8 cellular contexts compared by ENCODE assay signal in the genomic region with DNA sequence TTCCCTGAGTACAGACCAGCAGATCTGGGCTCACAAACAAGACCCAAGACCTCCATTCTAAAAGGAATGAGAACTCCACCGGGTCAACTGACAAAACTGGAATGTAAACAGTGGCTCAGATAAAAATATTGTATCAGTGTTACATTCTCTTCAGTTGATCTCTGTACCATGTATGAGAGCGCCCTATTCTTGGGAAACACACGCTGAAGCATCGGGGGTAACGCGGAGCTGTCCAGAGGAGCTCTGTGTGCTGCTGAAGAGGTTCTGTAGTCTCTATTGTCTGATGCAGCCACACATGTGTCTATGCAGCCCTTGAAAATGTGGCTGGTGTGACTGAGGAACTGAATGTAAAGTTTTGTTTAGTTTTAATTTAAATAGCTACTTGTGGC. TPM values are rescaled to one million over a fixed set of nuclear protein-coding genes. Genes with fewer than 3 reads are reported as not detected.
DNase-seq lines count a peak whose midpoint lies in the region; ATAC-seq and TF ChIP-seq lines count a peak whose summit lies in the region.

No MANE protein-coding gene starts in this region.

- no peaks in the 10 kb centered on the region for H3K9me3 Mint-ChIP-seq in activated T-helper 17 cell treated with anti-CD3 and anti-CD28 coated beads, Interleukin-2, amount 50 U/mL, for 72 hours

- 0 out of 2 replicates have a peak overlapping the region, but pooled peaks have one; percentile 3 for H2BK120ac ChIP-seq in IMR-90 (ENCODE audit: low read depth, low read length)

- H4K8ac ChIP-seq in IMR-90 (ENCODE audit: low read depth in 2 of 2, low read length in 2 of 2) = no peak overlapping the region

- POLR2A ChIA-PET in IMR-90 (lab: Charles Lee; ENCODE audit: unreplicated experiment) = interaction anchor here (1.0 kb wide), 1 partner anchor 221 kb away, joined by 3 read pairs; no protein-coding TSS in a partner anchor

- TF ChIP-seq CTCF in IMR-90 (conservative IDR thresholded peaks at IDR 0.05; ENCODE audit: low read depth, low read length) (no peak), heart left ventricle (IDR thresholded peaks at IDR 0.05) (no peak), psoas muscle (IDR thresholded peaks at IDR 0.05) (no peak)

- in situ Hi-C loops in IMR-90 (cut with MboI; ENCODE audit: low sequenced_read_pairs) = no loop called here

- H3K4ac ChIP-seq in IMR-90 (ENCODE audit: low read depth, low read length) = 0 out of 2 replicates have a peak overlapping the region, but pooled peaks have one; percentile 6

- no peak overlapping the region for H2AK9ac ChIP-seq in IMR-90 (replicated peaks; ENCODE audit: low read depth, low read length, poor library complexity)

- TF ChIP-seq POLR2A in IMR-90 (IDR thresholded peaks at IDR 0.05; ENCODE audit: low read depth, low read length) (no peak), heart left ventricle (IDR thresholded peaks at IDR 0.05) (no peak)

- no peaks in the 10 kb centered on the region for H3K27me3 Mint-ChIP-seq in activated T-helper 17 cell treated with anti-CD3 and anti-CD28 coated beads, Interleukin-2, amount 50 U/mL, for 72 hours

- CTCF ChIA-PET in IMR-90 (lab: Yijun Ruan, JAX) = interaction anchor here (0.7 to 1.4 kb wide), 2 partner anchors 15 to 64 kb away, joined by 3 read pairs; no protein-coding TSS in a partner anchor

- dilution Hi-C loops in IMR-90 (cut with HindIII; ENCODE audit: low sequenced_read_pairs, unreplicated experiment) = no loop called here

- H2AK5ac ChIP-seq in IMR-90 (ENCODE audit: low read depth, low read length) = no peak overlapping the region

- DNase-seq in IMR-90 = peak; percentile 68
- DNase-seq in heart left ventricle = no peak
- no peak for DNase-seq in psoas muscle
- no peak for DNase-seq in foreskin melanocyte
- no peak for DNase-seq in germinal center (ENCODE audit: low spot score)

- no peak for TF ChIP-seq RAD21 in IMR-90 (IDR thresholded peaks at IDR 0.05; ENCODE audit: low read length)

- peaks cover 18% of the 10 kb centered on the region for H3K36me3 Mint-ChIP-seq in activated T-helper 17 cell treated with anti-CD3 and anti-CD28 coated beads, Interleukin-2, amount 50 U/mL, for 72 hours (ENCODE audit: low read depth)

- H3K9ac ChIP-seq in IMR-90 (ENCODE audit: low read depth, low read length) = no peak overlapping the region

- peak overlapping the region; percentile 35 for H2BK5ac ChIP-seq in IMR-90 (ENCODE audit: low read depth, low read length, poor library complexity, severe bottlenecking)

- peaks cover 69% of the 10 kb centered on the region for H3K9me1 ChIP-seq in IMR-90 (ENCODE audit: insufficient read depth, low read length)

- H3K56ac ChIP-seq in IMR-90 (ENCODE audit: extremely low read depth, insufficient read depth, low read length) = no peak overlapping the region

- H3K4me2 ChIP-seq in IMR-90 (ENCODE audit: low read depth, low read length) = 0 out of 2 replicates have a peak overlapping the region, but pooled peaks have one; percentile 7

- H3K4me1 Mint-ChIP-seq in activated T-helper 17 cell treated with anti-CD3 and anti-CD28 coated beads, Interleukin-2, amount 50 U/mL, for 72 hours = peaks cover 39% of the 10 kb centered on the region

- ATAC-seq in IMR-90 (ENCODE audit: low read depth) = peak; percentile 66
- no peak for ATAC-seq in activated T-helper 17 cell treated with anti-CD3 and anti-CD28 coated beads, Interleukin-2, amount 50 U/mL, for 72 hours (replicated peaks)
- ATAC-seq in heart left ventricle = peak; percentile 17 to 48 (median 24)
- no peak for ATAC-seq in psoas muscle
- no peak for ATAC-seq in GM18909 (IDR thresholded peaks at IDR 0.05; ENCODE audit: poor library complexity, unreplicated experiment)
- no peak for ATAC-seq in HG03571 (IDR thresholded peaks at IDR 0.05; ENCODE audit: unreplicated experiment)

- no peak overlapping the region for H2AFZ ChIP-seq in IMR-90 (replicated peaks; ENCODE audit: low read length, poor library complexity)

- H4K91ac ChIP-seq in IMR-90 (ENCODE audit: insufficient read depth, low read depth, low read length) = no peak overlapping the region

- H3K27ac ChIP-seq in IMR-90 (ENCODE audit: insufficient read depth, low read length) (no peak overlapping the region), heart left ventricle (peak overlapping the region; percentile 63 to 97 (median 91)), psoas muscle (peak overlapping the region; percentile 89)

- BruUV-seq in IMR-90 (replicated peaks; lab: Mats Ljungman, UMichigan) = no TSS peak

- H3K27me3 ChIP-seq in IMR-90 (ENCODE audit: control insufficient read depth, insufficient read depth, low read length) (no peaks in the 10 kb centered on the region), heart left ventricle (no peaks in the 10 kb centered on the region), psoas muscle (ENCODE audit: insufficient read depth in 3 of 3, low read length in 2 of 3) (no peaks in the 10 kb centered on the region)

- H3K4me1 ChIP-seq in IMR-90 (ENCODE audit: control insufficient read depth, insufficient read depth, low read length) = peaks cover 49% of the 10 kb centered on the region
- peaks cover 26 to 100% (median 96%) of the 10 kb centered on the region in 12 donors for H3K4me1 ChIP-seq in heart left ventricle
- peaks cover 96% of the 10 kb centered on the region for H3K4me1 ChIP-seq in psoas muscle

- H3K4me3 ChIP-seq in IMR-90 (ENCODE audit: insufficient read depth, low read depth, low read length) (no peak overlapping the region), heart left ventricle (no peak overlapping the region), psoas muscle (no peak overlapping the region)

- WGBS in IMR-90 (ENCODE audit: extremely low coverage in 2 of 2, insufficient read length in 1 of 2), 2 experiments = 45% methylated on average over 5 of the region's 6 CpGs; no CpG with 5 or more reads in 1 of the 2 experiments
- 34 to 48% (median 44%) methylated on average over 6 of the region's 6 CpGs for WGBS in heart left ventricle, 4 donors
- 40 to 60% (median 49%) methylated on average over 6 of the region's 6 CpGs for WGBS in psoas muscle, 3 donors

- no peak overlapping the region; the same call in 1 of the 2 replicates for H3K23ac ChIP-seq in IMR-90 (ENCODE audit: low read depth, low read length)

- H4K5ac ChIP-seq in IMR-90 (ENCODE audit: low read depth, low read length) = no peak overlapping the region

- H3K9me3 ChIP-seq in IMR-90 (ENCODE audit: control insufficient read depth, insufficient read depth, low read length) (no peaks in the 10 kb centered on the region), heart left ventricle (no peaks in the 10 kb centered on the region), psoas muscle (no peaks in the 10 kb centered on the region)

- H3K4me3 Mint-ChIP-seq in activated T-helper 17 cell treated with anti-CD3 and anti-CD28 coated beads, Interleukin-2, amount 50 U/mL, for 72 hours = peak overlapping the region; percentile 68

- H3K18ac ChIP-seq in IMR-90 (ENCODE audit: low read depth, low read length) = no peak overlapping the region

- no peak overlapping the region for H3K14ac ChIP-seq in IMR-90 (replicated peaks; ENCODE audit: low read depth, low read length)

- intact Hi-C loops in IMR-90 (cut with micrococcal nuclease) (no loop called here), heart left ventricle (cut with DNase I) (loop anchor here in 3 of 10 donors (5.0 kb wide), 3 partner anchors 34 to 39 kb away; partner anchors contain the start of gene HIPK2 (in 1 of the 3)), psoas muscle (cut with DNase I) (no loop called here)

- H2BK20ac ChIP-seq in IMR-90 (ENCODE audit: low read depth, low read length) = no peak overlapping the region

- H3K36me3 ChIP-seq in IMR-90 (ENCODE audit: control insufficient read depth, insufficient read depth, low read length) (peaks cover 31% of the 10 kb centered on the region), heart left ventricle (peaks cover 0 to 11% (median 0%) of the 10 kb centered on the region in 9 donors), psoas muscle (ENCODE audit: insufficient read depth in 1 of 2, low read depth in 1 of 2) (no peaks in the 10 kb centered on the region)

- peaks cover 24 to 91% of the 10 kb centered on the region in 2 experiments for H3K79me1 ChIP-seq in IMR-90 (ENCODE audit: low read depth in 1 of 2, low read length in 2 of 2)

- peak overlapping the region; percentile 88 for H3K27ac Mint-ChIP-seq in activated T-helper 17 cell treated with anti-CD3 and anti-CD28 coated beads, Interleukin-2, amount 50 U/mL, for 72 hours

- peaks cover 96% of the 10 kb centered on the region for H4K20me1 ChIP-seq in IMR-90 (ENCODE audit: insufficient read depth, low read length)

- H2BK15ac ChIP-seq in IMR-90 (ENCODE audit: low read depth, low read length) = no peak overlapping the region

TF ChIP-seq in IMR-90, 13 proteins besides CTCF, POLR2A, EP300 and RAD21 (continues in another document):
- TF ChIP-seq MXI1 (IDR thresholded peaks at IDR 0.05; ENCODE audit: borderline replicate concordance, low read depth, low read length) = peak; percentile 77
- no peak for TF ChIP-seq MAZ (IDR thresholded peaks at IDR 0.05; ENCODE audit: borderline replicate concordance, low read depth, low read length)
- TF ChIP-seq RCOR1 (IDR thresholded peaks at IDR 0.05; ENCODE audit: insufficient replicate concordance, low read length) = no peak
- TF ChIP-seq, protein P1, sequence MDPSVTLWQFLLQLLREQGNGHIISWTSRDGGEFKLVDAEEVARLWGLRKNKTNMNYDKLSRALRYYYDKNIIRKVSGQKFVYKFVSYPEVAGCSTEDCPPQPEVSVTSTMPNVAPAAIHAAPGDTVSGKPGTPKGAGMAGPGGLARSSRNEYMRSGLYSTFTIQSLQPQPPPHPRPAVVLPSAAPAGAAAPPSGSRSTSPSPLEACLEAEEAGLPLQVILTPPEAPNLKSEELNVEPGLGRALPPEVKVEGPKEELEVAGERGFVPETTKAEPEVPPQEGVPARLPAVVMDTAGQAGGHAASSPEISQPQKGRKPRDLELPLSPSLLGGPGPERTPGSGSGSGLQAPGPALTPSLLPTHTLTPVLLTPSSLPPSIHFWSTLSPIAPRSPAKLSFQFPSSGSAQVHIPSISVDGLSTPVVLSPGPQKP (IDR thresholded peaks at IDR 0.05; ENCODE audit: borderline replicate concordance, low read depth, low read length) = no peak
- TF ChIP-seq RFX5 (IDR thresholded peaks at IDR 0.05; ENCODE audit: low read depth, low read length) = no peak
- no peak for TF ChIP-seq CHD1 (IDR thresholded peaks at IDR 0.05; ENCODE audit: low read depth, low read length)
- TF ChIP-seq NFE2L2 (IDR thresholded peaks at IDR 0.05; ENCODE audit: low read depth, low read length) = no peak
- TF ChIP-seq FOS (IDR thresholded peaks at IDR 0.05; ENCODE audit: low read depth, low read length) = no peak

RNA-seq across cellular contexts. Expression of gene HIPK2, which starts 39.7 kb away (rescaled TPM):
- total RNA-seq in IMR-90 (2012; rRNA removed) (21.7 and 22.0 TPM in 2 replicates), heart left ventricle (100 to 1,000 TPM; 102 to 244 (median 143) TPM), psoas muscle (100 to 1,000 TPM in 2 of 4 donors, 10 to 100 TPM in 2; 74.7 to 166 (median 99.6) TPM)
- polyA plus RNA-seq in IMR-90 (2012; rRNA removed) (27.1 and 31.7 TPM in 2 replicates), heart left ventricle (100 to 1,000 TPM in 1 of 2 donors, 10 to 100 TPM in 1; 43.2 to 205 TPM), psoas muscle (10 to 100 TPM; 18.1 to 78.5 (median 26.0) TPM)
- polyA plus RNA-seq in IMR-90 (2012; cell fraction: cytosol; rRNA removed) = 9.3 and 22.5 TPM in 2 replicates
- polyA plus RNA-seq in IMR-90 (2012; cell fraction: nucleus; rRNA removed; ENCODE audit: low replicate concordance) = 36.1 and 45.4 TPM in 2 replicates
- 10 to 100 TPM; 44.2 to 46.9 TPM for total RNA-seq in activated T-helper 17 cell treated with anti-CD3 and anti-CD28 coated beads, Interleukin-2, amount 50 U/mL, for 72 hours

Comparison
In these comparisons a context has a peak if more than half of its experiments do, and no peak if none do; other contexts are left out.
1. ATAC-seq: peak in IMR-90 (single experiment) and heart left ventricle (4 of 4); none in activated T-helper 17 cell treated with anti-CD3 and anti-CD28 coated beads, Interleukin-2, amount 50 U/mL, for 72 hours (single experiment), psoas muscle (0 of 4), GM18909 (single experiment) and HG03571 (single experiment).